Comparison of ENCODE assay signal across 20 cellular contexts in genomic region chr3:98026425-98027083, GRCh38. TPM values are rescaled to one million over a fixed set of nuclear protein-coding genes. Genes with fewer than 3 reads are reported as not detected.
DNase-seq lines count a peak whose midpoint lies in the region; ATAC-seq lines count a peak whose summit lies in the region.
"Had no signal": no experiment of that assay in that cellular context is flagged by ENCODE, and none has a peak within 500 bp of the region (broad histone marks: within the 10 kb centered on the region; RNA-seq: fewer than 3 reads in every experiment).

No MANE protein-coding gene starts in this region.

- peak overlapping the region in 3 of 9 donors; percentile 1 to 67 (median 7) for H3K27ac Mint-ChIP-seq in naive thymus-derived CD4-positive, alpha-beta T cell
- H3K27ac Mint-ChIP-seq: activated naive CD4-positive, alpha-beta T cell treated with anti-CD3 and anti-CD28 coated beads, Interleukin-2, amount 50 U/mL, for 24 hours; nephron had no signal

- intact Hi-C loops in naive thymus-derived CD4-positive, alpha-beta T cell (cut with micrococcal nuclease) = no loop called here

- H3K27ac ChIP-seq in naive thymus-derived CD4-positive, alpha-beta T cell (ENCODE audit: low read depth, low read length) = no peak overlapping the region
- H3K27ac ChIP-seq: RWPE1, spleen had no signal

- no peaks in the 10 kb centered on the region for H3K27me3 ChIP-seq in naive thymus-derived CD4-positive, alpha-beta T cell (ENCODE audit: control insufficient read depth in 2 of 2, insufficient read depth in 2 of 2, low read length in 2 of 2)

- H3K4me3 Mint-ChIP-seq in naive thymus-derived CD4-positive, alpha-beta T cell = peak overlapping the region in 1 of 10 donors; percentile 59
- H3K4me3 Mint-ChIP-seq: activated naive CD4-positive, alpha-beta T cell treated with anti-CD3 and anti-CD28 coated beads, Interleukin-2, amount 50 U/mL, for 24 hours; nephron had no signal

- no peak overlapping the region for H3K4me3 ChIP-seq in naive thymus-derived CD4-positive, alpha-beta T cell (ENCODE audit: low read length)
- H3K4me3 ChIP-seq: HAP-1, spleen had no signal

- peaks cover 0 to 6% (median 0%) of the 10 kb centered on the region in 5 donors for H3K36me3 Mint-ChIP-seq in naive thymus-derived CD4-positive, alpha-beta T cell
- H3K36me3 Mint-ChIP-seq: activated naive CD4-positive, alpha-beta T cell treated with anti-CD3 and anti-CD28 coated beads, Interleukin-2, amount 50 U/mL, for 24 hours had no signal

- ATAC-seq in GM19324 (IDR thresholded peaks at IDR 0.05; ENCODE audit: low FRiP score, unreplicated experiment) (peak; percentile 68), GM21825 (IDR thresholded peaks at IDR 0.05; ENCODE audit: unreplicated experiment) (peak; percentile 67), HG03175 (IDR thresholded peaks at IDR 0.05; ENCODE audit: unreplicated experiment) (peak; percentile 65)
- no peak for ATAC-seq in naive thymus-derived CD4-positive, alpha-beta T cell

- H3K4me1 Mint-ChIP-seq in naive thymus-derived CD4-positive, alpha-beta T cell = peaks cover 14 to 43% (median 28%) of the 10 kb centered on the region in 7 donors

- POLR2A ChIA-PET in naive thymus-derived CD4-positive, alpha-beta T cell (lab: Charles Lee) = no interaction called here

- H3K36me3 ChIP-seq in naive thymus-derived CD4-positive, alpha-beta T cell (ENCODE audit: control insufficient read depth in 2 of 3, insufficient read depth in 3 of 3, low read length in 3 of 3) = no peaks in the 10 kb centered on the region
- H3K36me3 ChIP-seq: HAP-1, spleen had no signal

- no peaks in the 10 kb centered on the region for H3K9me3 ChIP-seq in naive thymus-derived CD4-positive, alpha-beta T cell (ENCODE audit: control insufficient read depth in 2 of 3, low read length in 3 of 3)
- H3K9me3 ChIP-seq: Caco-2, HAP-1, spleen had no signal

- CTCF ChIA-PET in naive thymus-derived CD4-positive, alpha-beta T cell (lab: Charles Lee) = interaction anchor here (1.0 to 1.8 kb wide), 7 partner anchors 12 to 262 kb away, joined by 3 to 6 read pairs (median 4); partner anchors contain the start of gene ARL6

- DNase-seq in naive thymus-derived CD4-positive, alpha-beta T cell = no peak
- DNase-seq in NCI-H1694 treated with DMSO at 0.1 percent for 48 hours (lab: John Stamatoyannopoulos, UW) = no peak
- DNase-seq in stimulated activated CD8-positive, alpha-beta memory T cell treated with anti-CD3 and anti-CD28 coated beads, Interleukin-4, amount 100 ng/mL, for 48 hours = no peak
- no peak for DNase-seq in NCI-H345 treated with DMSO at 0.1 percent for 48 hours (lab: John Stamatoyannopoulos, UW; ENCODE audit: unreplicated experiment)
- DNase-seq: activated T-cell treated with anti-CD3 and anti-CD28 coated beads, Interleukin-2, amount 50 U/mL, for 1 hour; AML-193; Caco-2; hippocampal formation; mesenchymal stem cell; NCI-H1436; NCI-H2227 treated with DMSO at 0.1 percent for 48 hours; spleen had no signal

- H3K4me1 ChIP-seq in naive thymus-derived CD4-positive, alpha-beta T cell (ENCODE audit: control insufficient read depth in 2 of 2, insufficient read depth in 2 of 2, low read length in 2 of 2) = peaks cover 0 to 15% of the 10 kb centered on the region in 2 donors
- H3K4me1 ChIP-seq: Caco-2, HAP-1 had no signal

- H3K27me3 Mint-ChIP-seq in naive thymus-derived CD4-positive, alpha-beta T cell = peaks cover 0 to 5% (median 0%) of the 10 kb centered on the region in 5 donors

- peaks cover 0 to 2% (median 0%) of the 10 kb centered on the region in 11 donors for H3K9me3 Mint-ChIP-seq in naive thymus-derived CD4-positive, alpha-beta T cell
- H3K9me3 Mint-ChIP-seq: activated naive CD4-positive, alpha-beta T cell treated with anti-CD3 and anti-CD28 coated beads, Interleukin-2, amount 50 U/mL, for 24 hours; nephron had no signal

RNA-seq across cellular contexts. Expression of gene GABRR3, which starts 8.6 kb away (rescaled TPM):
- not detected for total RNA-seq in naive thymus-derived CD4-positive, alpha-beta T cell
- not detected for polyA plus RNA-seq in naive thymus-derived CD4-positive, alpha-beta T cell
- total RNA-seq: Caco-2, kidney epithelial cell, spleen had no signal

RNA-seq across cellular contexts. Expression of gene RIOX2, which starts 54.3 kb away (rescaled TPM):
- 100 to 1,000 TPM in 1 of 5 experiments, 10 to 100 TPM in 4; 17.8 to 110 (median 28.4) TPM for total RNA-seq in naive thymus-derived CD4-positive, alpha-beta T cell
- 10 to 100 TPM; 31.4 to 34.0 TPM for polyA plus RNA-seq in naive thymus-derived CD4-positive, alpha-beta T cell
